In genomic region chr5:123089572-123089970, GRCh38 we compare ENCODE assay signal across 10 cellular contexts. TPM values are rescaled to one million over a fixed set of nuclear protein-coding genes. Genes with fewer than 3 reads are reported as not detected.
DNase-seq lines count a peak whose midpoint lies in the region; ATAC-seq and TF ChIP-seq lines count a peak whose summit lies in the region.
"Had no signal": no experiment of that assay in that cellular context is flagged by ENCODE, and none has a peak within 500 bp of the region (broad histone marks: within the 10 kb centered on the region; RNA-seq: fewer than 3 reads in every experiment).

No MANE protein-coding gene starts in this region.

- peak overlapping the region in 3 of 4 donors; percentile 25 to 48 (median 38) for H3K27ac ChIP-seq in Peyer's patch

- H3K27me3 ChIP-seq in Peyer's patch = peaks cover 8 to 39% of the 10 kb centered on the region in 2 donors

- no peaks in the 10 kb centered on the region for H3K9me3 ChIP-seq in Peyer's patch

- CTCF ChIA-PET in activated CD8-positive, alpha-beta T cell treated with anti-CD3 and anti-CD28 coated beads for 36 hours (lab: Charles Lee) = no interaction called here

- POLR2A ChIA-PET in activated CD8-positive, alpha-beta T cell treated with anti-CD3 and anti-CD28 coated beads for 36 hours (lab: Charles Lee) = no interaction called here

- no peaks in the 10 kb centered on the region for H3K9me3 Mint-ChIP-seq in activated CD8-positive, alpha-beta T cell treated with anti-CD3 and anti-CD28 coated beads for 36 hours

- peak; percentile 62 for ATAC-seq in Right ventricle myocardium superior (ENCODE audit: poor library complexity)
- ATAC-seq in GM19351 (IDR thresholded peaks at IDR 0.05; ENCODE audit: unreplicated experiment) = no peak
- no peak for ATAC-seq in activated CD8-positive, alpha-beta T cell treated with anti-CD3 and anti-CD28 coated beads for 36 hours

- TF ChIP-seq CTCF in Peyer's patch (IDR thresholded peaks at IDR 0.05) = no peak
- no peak for TF ChIP-seq CTCF in activated CD8-positive, alpha-beta T cell treated with anti-CD3 and anti-CD28 coated beads for 36 hours (IDR thresholded peaks at IDR 0.05)

- H3K4me3 Mint-ChIP-seq in activated CD8-positive, alpha-beta T cell treated with anti-CD3 and anti-CD28 coated beads for 36 hours = no peak overlapping the region

- H3K4me1 ChIP-seq in Peyer's patch = peaks cover 0 to 26% (median 10%) of the 10 kb centered on the region in 4 donors

- H3K4me1 Mint-ChIP-seq in activated CD8-positive, alpha-beta T cell treated with anti-CD3 and anti-CD28 coated beads for 36 hours (ENCODE audit: low read depth) = peaks cover 20% of the 10 kb centered on the region

- no peak for TF ChIP-seq POLR2A in Peyer's patch (IDR thresholded peaks at IDR 0.05)

- DNase-seq in ELF-1 (ENCODE audit: low read depth, low spot score) (peak; percentile 74), Peyer's patch (no peak), Right ventricle myocardium superior (peak; percentile 49), retina (peak; percentile 79), NCI-H2227 treated with DMSO at 0.1 percent for 48 hours (lab: John Stamatoyannopoulos, UW) (no peak)
- DNase-seq in activated CD8-positive, alpha-beta T cell treated with anti-CD3 and anti-CD28 coated beads for 36 hours = no peak
- no peak for DNase-seq in activated CD4-positive, alpha-beta T cell treated with anti-CD3 and anti-CD28 coated beads, Interleukin-2, amount 50 U/mL, for 1 hour

- H3K4me3 ChIP-seq in Peyer's patch = peak overlapping the region; percentile 30 to 60 (median 46)

- intact Hi-C loops in Right ventricle myocardium superior (cut with DNase I) = no loop called here
- intact Hi-C loops in activated CD8-positive, alpha-beta T cell treated with anti-CD3 and anti-CD28 coated beads for 36 hours (cut with micrococcal nuclease) = no loop called here

- H3K27me3 Mint-ChIP-seq in activated CD8-positive, alpha-beta T cell treated with anti-CD3 and anti-CD28 coated beads for 36 hours = peaks cover 75% of the 10 kb centered on the region

- H3K36me3 ChIP-seq in Peyer's patch = no peaks in the 10 kb centered on the region

- no peak overlapping the region for H3K27ac Mint-ChIP-seq in activated CD8-positive, alpha-beta T cell treated with anti-CD3 and anti-CD28 coated beads for 36 hours

- no peaks in the 10 kb centered on the region for H3K36me3 Mint-ChIP-seq in activated CD8-positive, alpha-beta T cell treated with anti-CD3 and anti-CD28 coated beads for 36 hours (ENCODE audit: low read depth)

RNA-seq across cellular contexts. Expression of gene PRDM6, which starts 0.5 kb away (rescaled TPM):
- 1 to 10 TPM in 1 of 4 donors, under 1 TPM in 3; 0.27 to 8.3 (median 0.51) TPM for total RNA-seq in Peyer's patch
- total RNA-seq in Right ventricle myocardium superior = 0.75 TPM
- total RNA-seq in activated CD8-positive, alpha-beta T cell treated with anti-CD3 and anti-CD28 coated beads for 36 hours = not detected
- total RNA-seq: LHCN-M2 had no signal

RNA-seq across cellular contexts. Expression of gene PPIC, which starts 53.0 kb away (rescaled TPM):
- total RNA-seq in Peyer's patch = 10 to 100 TPM in 3 of 4 donors, 1 to 10 TPM in 1; 5.0 to 50.1 (median 32.6) TPM
- 43.6 TPM for total RNA-seq in Right ventricle myocardium superior
- not detected for total RNA-seq in activated CD8-positive, alpha-beta T cell treated with anti-CD3 and anti-CD28 coated beads for 36 hours
- total RNA-seq: mononuclear cell had no signal

Comparison
In these comparisons a context has a peak if more than half of its experiments do, and no peak if none do; other contexts are left out.
1. DNase-seq: peak in ELF-1 (single experiment), Right ventricle myocardium superior (single experiment) and retina (single experiment); none in Peyer's patch (0 of 3), NCI-H2227 treated with DMSO at 0.1 percent for 48 hours (single experiment), activated CD8-positive, alpha-beta T cell treated with anti-CD3 and anti-CD28 coated beads for 36 hours (single experiment) and activated CD4-positive, alpha-beta T cell treated with anti-CD3 and anti-CD28 coated beads, Interleukin-2, amount 50 U/mL, for 1 hour (single experiment).
2. RNA of gene PPIC, which starts 53.0 kb away (total RNA-seq): 43.6 TPM in Right ventricle myocardium superior (single experiment) and 5.0 to 50.1 TPM in Peyer's patch; not detected in activated CD8-positive, alpha-beta T cell treated with anti-CD3 and anti-CD28 coated beads for 36 hours; every median in the first group is over 4 times any median in the second.